17 cellular contexts compared by ENCODE assay signal in genomic region chr2:160420711-160421110, GRCh38.
DNase-seq lines count a peak whose midpoint lies in the region; ATAC-seq and TF ChIP-seq lines count a peak whose summit lies in the region.
"Had no signal": no experiment of that assay in that cellular context is flagged by ENCODE, and none has a peak within 500 bp of the region (broad histone marks: within the 10 kb centered on the region; RNA-seq: fewer than 3 reads in every experiment).

No MANE protein-coding gene starts in this region.

- H4K5ac ChIP-seq in IMR-90 (ENCODE audit: low read depth, low read length) = peak overlapping the region; percentile 80; the same call in 1 of the 2 replicates

- in situ Hi-C loops in IMR-90 (cut with MboI; ENCODE audit: low sequenced_read_pairs) = no loop called here

- no peak for TF ChIP-seq RAD21 in IMR-90 (IDR thresholded peaks at IDR 0.05; ENCODE audit: low read length)

- no peak overlapping the region for H2AFZ ChIP-seq in IMR-90 (replicated peaks; ENCODE audit: low read length, poor library complexity)

- H3K23ac ChIP-seq in IMR-90 (ENCODE audit: low read depth, low read length) = peak overlapping the region; percentile 9; the same call in 1 of the 2 replicates

- TF ChIP-seq CTCF in IMR-90 (conservative IDR thresholded peaks at IDR 0.05; ENCODE audit: low read depth, low read length) (no peak), ascending aorta (IDR thresholded peaks at IDR 0.05) (no peak), body of pancreas (IDR thresholded peaks at IDR 0.05) (no peak)

- TF ChIP-seq POLR2A in IMR-90 (IDR thresholded peaks at IDR 0.05; ENCODE audit: low read depth, low read length) (no peak), body of pancreas (IDR thresholded peaks at IDR 0.05) (no peak)

- H3K36me3 Mint-ChIP-seq in activated naive CD4-positive, alpha-beta T cell treated with anti-CD3 and anti-CD28 coated beads, Interleukin-2, amount 50 U/mL, for 24 hours = peaks cover 4% of the 10 kb centered on the region

- H2BK20ac ChIP-seq in IMR-90 (ENCODE audit: low read depth, low read length) = 0 out of 2 replicates have a peak overlapping the region, but pooled peaks have one; percentile 50

- H2BK120ac ChIP-seq in IMR-90 (ENCODE audit: low read depth, low read length) = no peak overlapping the region

- H2AK9ac ChIP-seq in IMR-90 (replicated peaks; ENCODE audit: low read depth, low read length, poor library complexity) = no peak overlapping the region

- H3K9me3 ChIP-seq in IMR-90 (ENCODE audit: control insufficient read depth, insufficient read depth, low read length) = no peaks in the 10 kb centered on the region
- no peaks in the 10 kb centered on the region for H3K9me3 ChIP-seq in ascending aorta
- no peaks in the 10 kb centered on the region for H3K9me3 ChIP-seq in skeletal muscle tissue (ENCODE audit: control insufficient read depth in 3 of 3, low read length in 3 of 3)
- H3K9me3 ChIP-seq in body of pancreas = no peaks in the 10 kb centered on the region

- dilution Hi-C loops in IMR-90 (cut with HindIII; ENCODE audit: low sequenced_read_pairs, unreplicated experiment) = no loop called here

- BruUV-seq in IMR-90 (replicated peaks; lab: Mats Ljungman, UMichigan) = no TSS peak

- intact Hi-C loops in IMR-90 (cut with micrococcal nuclease) (no loop called here), ascending aorta (cut with DNase I) (no loop called here), body of pancreas (cut with DNase I) (no loop called here)

- peaks cover 19% of the 10 kb centered on the region for H3K4me1 ChIP-seq in IMR-90 (ENCODE audit: control insufficient read depth, insufficient read depth, low read length)
- peaks cover 3 to 36% of the 10 kb centered on the region in 2 donors for H3K4me1 ChIP-seq in ascending aorta
- H3K4me1 ChIP-seq in skeletal muscle tissue (ENCODE audit: control insufficient read depth in 3 of 3, insufficient read depth in 3 of 3, low read length in 3 of 3) = peaks cover 4 to 16% (median 6%) of the 10 kb centered on the region in 3 donors
- no peaks in the 10 kb centered on the region for H3K4me1 ChIP-seq in body of pancreas

- peak overlapping the region; percentile 76; the same call in 1 of the 2 replicates for H3K18ac ChIP-seq in IMR-90 (ENCODE audit: low read depth, low read length)

- peak overlapping the region; percentile 14; the same call in 1 of the 2 replicates for H3K4ac ChIP-seq in IMR-90 (ENCODE audit: low read depth, low read length)

- DNase-seq in activated naive CD4-positive, alpha-beta T cell treated with Interleukin-2 at 50 U/mL for 16 hours = no peak
- DNase-seq in IMR-90 = no peak
- no peak for DNase-seq in ascending aorta (ENCODE audit: low spot score in 2 of 2)
- no peak for DNase-seq in body of pancreas
- no peak for DNase-seq in DMS153 treated with DMSO at 0.1 percent for 48 hours (lab: John Stamatoyannopoulos, UW; ENCODE audit: unreplicated experiment)
- no peak for DNase-seq in middle frontal gyrus (ENCODE audit: extremely low spot score, low spot score)
- DNase-seq: activated CD8-positive, alpha-beta memory T cell treated with anti-CD3 and anti-CD28 coated beads, Interleukin-2, amount 10 ng/mL, durations not matched to agents 7 days and 5 days; dorsolateral prefrontal cortex; EL; glutamatergic neuron; mammary epithelial cell; NCI-H1694; NCI-H446; stimulated activated naive CD8-positive, alpha-beta T cell treated with anti-CD3 and anti-CD28 coated beads, Interleukin-15, amount 100 ng/mL, for 72 hours; WERI-Rb-1 had no signal

- no peak overlapping the region for H3K56ac ChIP-seq in IMR-90 (ENCODE audit: extremely low read depth, insufficient read depth, low read length)

- peaks cover 8% of the 10 kb centered on the region; the same call in 1 of the 2 replicates for H4K20me1 ChIP-seq in IMR-90 (ENCODE audit: insufficient read depth, low read length)

- peak overlapping the region; percentile 62; the same call in 1 of the 2 replicates for H3K4me2 ChIP-seq in IMR-90 (ENCODE audit: low read depth, low read length)

- H2BK15ac ChIP-seq in IMR-90 (ENCODE audit: low read depth, low read length) = peak overlapping the region; percentile 36; the same call in 1 of the 3 replicates

- peak overlapping the region in 1 of 2 experiments; percentile 61; a peak in 1 of 4 replicates for H4K8ac ChIP-seq in IMR-90 (ENCODE audit: low read depth in 2 of 2, low read length in 2 of 2)

- peak overlapping the region; percentile 59 for H2BK5ac ChIP-seq in IMR-90 (ENCODE audit: low read depth, low read length, poor library complexity, severe bottlenecking)

- WGBS in IMR-90 (ENCODE audit: extremely low coverage in 2 of 2, insufficient read length in 1 of 2), 2 experiments = no CpG with 5 or more reads among the region's 4 CpGs
- 84 to 87% methylated on average over 4 of the region's 4 CpGs for WGBS in body of pancreas, 2 donors

- H3K9ac ChIP-seq in IMR-90 (ENCODE audit: low read depth, low read length) (no peak overlapping the region; the same call in 1 of the 2 replicates), skeletal muscle tissue (ENCODE audit: low read depth in 1 of 3, low read length in 3 of 3) (no peak overlapping the region)

- H3K9me1 ChIP-seq in IMR-90 (ENCODE audit: insufficient read depth, low read length) = peaks cover 13% of the 10 kb centered on the region

- no peak overlapping the region for H3K4me3 Mint-ChIP-seq in activated naive CD4-positive, alpha-beta T cell treated with anti-CD3 and anti-CD28 coated beads, Interleukin-2, amount 50 U/mL, for 24 hours
- H3K4me3 Mint-ChIP-seq: activated CD8-positive, alpha-beta memory T cell treated with anti-CD3 and anti-CD28 coated beads, Interleukin-2, amount 10 ng/mL, durations not matched to agents 7 days and 5 days had no signal

- H3K27me3 ChIP-seq in IMR-90 (ENCODE audit: control insufficient read depth, insufficient read depth, low read length) (no peaks in the 10 kb centered on the region), ascending aorta (no peaks in the 10 kb centered on the region), skeletal muscle tissue (ENCODE audit: control insufficient read depth in 3 of 3, insufficient read depth in 3 of 3, low read length in 3 of 3) (no peaks in the 10 kb centered on the region), body of pancreas (no peaks in the 10 kb centered on the region)
- H3K27me3 ChIP-seq: dorsolateral prefrontal cortex had no signal

- H3K27ac ChIP-seq in IMR-90 (ENCODE audit: insufficient read depth, low read length) (peak overlapping the region; percentile 57; the same call in 1 of the 2 replicates), ascending aorta (peak overlapping the region; percentile 47 to 61), skeletal muscle tissue (ENCODE audit: low read depth, low read length) (peak overlapping the region; percentile 48), body of pancreas (no peak overlapping the region)
- H3K27ac ChIP-seq: dorsolateral prefrontal cortex, WERI-Rb-1 had no signal

- H3K4me3 ChIP-seq in IMR-90 (ENCODE audit: insufficient read depth, low read depth, low read length) (no peak overlapping the region), ascending aorta (no peak overlapping the region), skeletal muscle tissue (ENCODE audit: low read length in 3 of 3) (no peak overlapping the region), body of pancreas (no peak overlapping the region)
- H3K4me3 ChIP-seq: dorsolateral prefrontal cortex had no signal

- CTCF ChIA-PET in IMR-90 (lab: Yijun Ruan, JAX) = no interaction called here

- no peak overlapping the region; the same call in 1 of the 2 replicates for H3K14ac ChIP-seq in IMR-90 (replicated peaks; ENCODE audit: low read depth, low read length)

- peaks cover 19 to 58% of the 10 kb centered on the region in 2 experiments for H3K79me1 ChIP-seq in IMR-90 (ENCODE audit: low read depth in 1 of 2, low read length in 2 of 2)

- no peaks in the 10 kb centered on the region for H3K9me3 Mint-ChIP-seq in activated naive CD4-positive, alpha-beta T cell treated with anti-CD3 and anti-CD28 coated beads, Interleukin-2, amount 50 U/mL, for 24 hours
- H3K9me3 Mint-ChIP-seq: stimulated activated naive CD8-positive, alpha-beta T cell treated with anti-CD3 and anti-CD28 coated beads, Interleukin-15, amount 100 ng/mL, for 72 hours had no signal

- POLR2A ChIA-PET in IMR-90 (lab: Charles Lee; ENCODE audit: unreplicated experiment) = no interaction called here

- ATAC-seq in IMR-90 (ENCODE audit: low read depth) (no peak), body of pancreas (no peak)

- no peak overlapping the region for H4K91ac ChIP-seq in IMR-90 (ENCODE audit: insufficient read depth, low read depth, low read length)

- H3K4me1 Mint-ChIP-seq in activated naive CD4-positive, alpha-beta T cell treated with anti-CD3 and anti-CD28 coated beads, Interleukin-2, amount 50 U/mL, for 24 hours = peaks cover 82% of the 10 kb centered on the region

- peak overlapping the region; percentile 92 for H3K27ac Mint-ChIP-seq in activated naive CD4-positive, alpha-beta T cell treated with anti-CD3 and anti-CD28 coated beads, Interleukin-2, amount 50 U/mL, for 24 hours
- H3K27ac Mint-ChIP-seq: activated CD8-positive, alpha-beta memory T cell treated with anti-CD3 and anti-CD28 coated beads, Interleukin-2, amount 10 ng/mL, durations not matched to agents 7 days and 5 days had no signal

- H2AK5ac ChIP-seq in IMR-90 (ENCODE audit: low read depth, low read length) = peak overlapping the region; percentile 42; the same call in 1 of the 2 replicates

- H3K36me3 ChIP-seq in IMR-90 (ENCODE audit: control insufficient read depth, insufficient read depth, low read length) = no peaks in the 10 kb centered on the region; the same call in 1 of the 2 replicates
- H3K36me3 ChIP-seq in ascending aorta = no peaks in the 10 kb centered on the region
- no peaks in the 10 kb centered on the region for H3K36me3 ChIP-seq in skeletal muscle tissue (ENCODE audit: control insufficient read depth in 3 of 3, insufficient read depth in 3 of 3, low read length in 3 of 3)
- H3K36me3 ChIP-seq in body of pancreas (replicated peaks in 1 of 2; ENCODE audit: insufficient read depth in 1 of 2, low read depth in 2 of 2) = no peaks in the 10 kb centered on the region
- H3K36me3 ChIP-seq: WERI-Rb-1 had no signal

- no peaks in the 10 kb centered on the region for H3K27me3 Mint-ChIP-seq in activated naive CD4-positive, alpha-beta T cell treated with anti-CD3 and anti-CD28 coated beads, Interleukin-2, amount 50 U/mL, for 24 hours
- H3K27me3 Mint-ChIP-seq: activated CD8-positive, alpha-beta memory T cell treated with anti-CD3 and anti-CD28 coated beads, Interleukin-2, amount 10 ng/mL, durations not matched to agents 7 days and 5 days; stimulated activated naive CD8-positive, alpha-beta T cell treated with anti-CD3 and anti-CD28 coated beads, Interleukin-15, amount 100 ng/mL, for 72 hours had no signal

TF ChIP-seq in IMR-90, 13 proteins besides CTCF, POLR2A, EP300 and RAD21 (continues in another document):
- TF ChIP-seq SMC3 (IDR thresholded peaks at IDR 0.05; ENCODE audit: low read depth, low read length) (no peak), RFX5 (IDR thresholded peaks at IDR 0.05; ENCODE audit: low read depth, low read length) (no peak), NFE2L2 (IDR thresholded peaks at IDR 0.05; ENCODE audit: low read depth, low read length) (no peak), CHD1 (IDR thresholded peaks at IDR 0.05; ENCODE audit: low read depth, low read length) (no peak)

Comparison
In these comparisons a context has a peak if more than half of its experiments do, and no peak if none do; other contexts are left out.
1. H3K27ac ChIP-seq: peak in IMR-90 (single experiment), ascending aorta (2 of 2) and skeletal muscle tissue (single experiment); none in body of pancreas (0 of 4).